In genomic region chr21:34969431-34970036, GRCh38 we compare ENCODE assay signal across 14 cellular contexts.
DNase-seq lines count a peak whose midpoint lies in the region; ATAC-seq, FAIRE-seq and TF ChIP-seq lines count a peak whose summit lies in the region.
"Had no signal": no experiment of that assay in that cellular context is flagged by ENCODE, and none has a peak within 500 bp of the region (broad histone marks: within the 10 kb centered on the region; RNA-seq: fewer than 3 reads in every experiment).

No MANE protein-coding gene starts in this region.

- intact Hi-C loops in activated T-helper 2 cell treated with anti-CD3 and anti-CD28 coated beads, Interferon-gamma antibody, Interleukin-2, Interleukin-4, amounts not matched to agents 10 μg/mL and 5 μg/mL and 100 μg/mL, durations not matched to agents 14 hours and 24 hours and 36 hours (cut with micrococcal nuclease): loop anchor here (1.0 to 5.0 kb wide), 6 partner anchors 14 to 127 kb away; no protein-coding TSS in a partner anchor

- peak; percentile 51 for DNase-seq in activated CD8-positive, alpha-beta memory T cell treated with anti-CD3 and anti-CD28 coated beads for 24 hours
- no peak for DNase-seq in activated CD8-positive, alpha-beta memory T cell treated with anti-CD3 and anti-CD28 coated beads, Interleukin-2, amount 50 U/mL, for 4 hours
- DNase-seq in GM12892 (ENCODE audit: insufficient read length): no peak
- DNase-seq in activated T-helper 2 cell treated with anti-CD3 and anti-CD28 coated beads, Interferon-gamma antibody, Interleukin-2, Interleukin-4, amounts not matched to agents 10 μg/mL and 5 μg/mL and 100 μg/mL, durations not matched to agents 14 hours and 24 hours and 36 hours (ENCODE audit: low spot score): no peak
- no peak for DNase-seq in NCI-H187 (lab: John Stamatoyannopoulos, UW)
- DNase-seq in NCI-H82 treated with DMSO at 0.1 percent for 48 hours (lab: John Stamatoyannopoulos, UW; ENCODE audit: unreplicated experiment): no peak
- DNase-seq: activated CD4-positive, CD25-positive, alpha-beta regulatory T cell treated with anti-CD3 and anti-CD28 coated beads, Interleukin-2, amount 50 U/mL, for 72 hours; GOT3; mesendoderm; NCI-H1105 treated with DMSO at 0.1 percent for 48 hours; NCI-H345; stimulated activated naive CD4-positive, alpha-beta T cell treated with Interleukin-2 at 50 U/mL for 16 hours had no signal

- peak; percentile 73 for FAIRE-seq in GM12892 (lab: Jason Lieb, UNC)

- no peak for ATAC-seq in HG03442 (IDR thresholded peaks at IDR 0.05; ENCODE audit: unreplicated experiment)

- peak overlapping the region; percentile 99 for H3K27ac Mint-ChIP-seq in activated T-helper 2 cell treated with anti-CD3 and anti-CD28 coated beads, Interferon-gamma antibody, Interleukin-2, Interleukin-4, amounts not matched to agents 10 μg/mL and 5 μg/mL and 100 μg/mL, durations not matched to agents 14 hours and 24 hours and 36 hours
- H3K27ac Mint-ChIP-seq in nephron: peak overlapping the region in 2 of 3 experiments; percentile 34 to 45

- no peak for TF ChIP-seq POLR2A in GM12892 (IDR thresholded peaks at IDR 0.05; ENCODE audit: low read depth, low read length)

- peaks cover 72% of the 10 kb centered on the region for H3K36me3 Mint-ChIP-seq in activated T-helper 2 cell treated with anti-CD3 and anti-CD28 coated beads, Interferon-gamma antibody, Interleukin-2, Interleukin-4, amounts not matched to agents 10 μg/mL and 5 μg/mL and 100 μg/mL, durations not matched to agents 14 hours and 24 hours and 36 hours (ENCODE audit: low read depth)
- no peaks in the 10 kb centered on the region for H3K36me3 Mint-ChIP-seq in nephron (ENCODE audit: low read depth)

- H3K4me3 Mint-ChIP-seq in activated T-helper 2 cell treated with anti-CD3 and anti-CD28 coated beads, Interferon-gamma antibody, Interleukin-2, Interleukin-4, amounts not matched to agents 10 μg/mL and 5 μg/mL and 100 μg/mL, durations not matched to agents 14 hours and 24 hours and 36 hours (ENCODE audit: low read depth): peak overlapping the region; percentile 73
- peak overlapping the region in 1 of 3 experiments; percentile 28 for H3K4me3 Mint-ChIP-seq in nephron

- H3K27me3 Mint-ChIP-seq in activated T-helper 2 cell treated with anti-CD3 and anti-CD28 coated beads, Interferon-gamma antibody, Interleukin-2, Interleukin-4, amounts not matched to agents 10 μg/mL and 5 μg/mL and 100 μg/mL, durations not matched to agents 14 hours and 24 hours and 36 hours (ENCODE audit: low read depth): no peaks in the 10 kb centered on the region
- peaks cover 19% of the 10 kb centered on the region for H3K27me3 Mint-ChIP-seq in nephron (ENCODE audit: low read depth)

- no peak for TF ChIP-seq CTCF in nephron (IDR thresholded peaks at IDR 0.05; ENCODE audit: unreplicated experiment in 3 of 3)

- peaks cover 88% of the 10 kb centered on the region for H3K4me1 Mint-ChIP-seq in activated T-helper 2 cell treated with anti-CD3 and anti-CD28 coated beads, Interferon-gamma antibody, Interleukin-2, Interleukin-4, amounts not matched to agents 10 μg/mL and 5 μg/mL and 100 μg/mL, durations not matched to agents 14 hours and 24 hours and 36 hours (ENCODE audit: low read depth)
- H3K4me1 Mint-ChIP-seq in nephron: peaks cover 17% of the 10 kb centered on the region

- H3K9me3 Mint-ChIP-seq in activated T-helper 2 cell treated with anti-CD3 and anti-CD28 coated beads, Interferon-gamma antibody, Interleukin-2, Interleukin-4, amounts not matched to agents 10 μg/mL and 5 μg/mL and 100 μg/mL, durations not matched to agents 14 hours and 24 hours and 36 hours: no peaks in the 10 kb centered on the region
- H3K9me3 Mint-ChIP-seq in nephron: no peaks in the 10 kb centered on the region
